Comparison of ENCODE assay signal across 9 cellular contexts in genomic region chr20:46132705-46133120, GRCh38. TPM values are rescaled to one million over a fixed set of nuclear protein-coding genes. Genes with fewer than 3 reads are reported as not detected.
DNase-seq lines count a peak whose midpoint lies in the region; ATAC-seq, FAIRE-seq and TF ChIP-seq lines count a peak whose summit lies in the region.
"Had no signal": no experiment of that assay in that cellular context is flagged by ENCODE, and none has a peak within 500 bp of the region (broad histone marks: within the 10 kb centered on the region; RNA-seq: fewer than 3 reads in every experiment).

No MANE protein-coding gene starts in this region.

- H3K9me3 ChIP-seq in RWPE2 (ENCODE audit: severe bottlenecking) (no peaks in the 10 kb centered on the region), gastroesophageal sphincter (no peaks in the 10 kb centered on the region), pancreas (no peaks in the 10 kb centered on the region), tibial artery (no peaks in the 10 kb centered on the region)

- H3K36me3 ChIP-seq in RWPE2 (ENCODE audit: low read depth) (no peaks in the 10 kb centered on the region), gastroesophageal sphincter (peaks cover 0 to under 1% of the 10 kb centered on the region in 2 donors), pancreas (no peaks in the 10 kb centered on the region), tibial artery (no peaks in the 10 kb centered on the region)

- ATAC-seq in RWPE2 (ENCODE audit: low read depth) (peak; percentile 88), gastroesophageal sphincter (peak; percentile 79), pancreas (peak; percentile 87 to 97 (median 94)), HG03565 (IDR thresholded peaks at IDR 0.05; ENCODE audit: unreplicated experiment) (no peak)

- TF ChIP-seq POLR2A in gastroesophageal sphincter (IDR thresholded peaks at IDR 0.05) = no peak

- peak; percentile 55 for DNase-seq in LoVo (ENCODE audit: low spot score)
- peak; percentile 93 for DNase-seq in RWPE2 (ENCODE audit: low spot score)
- peak; percentile 35 for DNase-seq in activated T-helper 9 cell treated with anti-CD3 and anti-CD28 coated beads, Interleukin-2, amount 50 U/mL, for 16 hours (ENCODE audit: low read depth)
- peak; percentile 47 to 89 (median 72) for DNase-seq in pancreas
- DNase-seq in tibial artery = peak; percentile 48 to 74

- H3K4me3 ChIP-seq in RWPE2 (ENCODE audit: severe bottlenecking) (no peak overlapping the region), gastroesophageal sphincter (no peak overlapping the region), pancreas (no peak overlapping the region), tibial artery (no peak overlapping the region)

- intact Hi-C loops in pancreas (cut with DNase I) = loop anchor here in 2 of 3 donors (5.0 to 10.0 kb wide), 2 partner anchors 212 to 215 kb away; no protein-coding TSS in a partner anchor
- intact Hi-C loops in tibial artery (cut with DNase I; ENCODE audit: low total_unique reads) = loop anchor here (10.0 kb wide), 2 partner anchors 142 to 552 kb away; partner anchors contain the start of gene TP53RK

- TF ChIP-seq CTCF in GM12874 (IDR thresholded peaks at IDR 0.05; ENCODE audit: insufficient read depth, low read depth, low read length) (peak; percentile 94), RWPE2 (IDR thresholded peaks at IDR 0.05; ENCODE audit: poor library complexity, severe bottlenecking) (peak; percentile 100), gastroesophageal sphincter (IDR thresholded peaks at IDR 0.05) (peak in 3 of 4 experiments; percentile 80 to 90 (median 81)), pancreas (IDR thresholded peaks at IDR 0.05) (peak; percentile 46 to 68 (median 56)), tibial artery (IDR thresholded peaks at IDR 0.05) (peak; percentile 55 to 65)

- FAIRE-seq in pancreas (lab: Jason Lieb, UNC) = no peak

- H3K4me1 ChIP-seq in RWPE2 (ENCODE audit: insufficient read depth, poor library complexity, severe bottlenecking) = no peaks in the 10 kb centered on the region
- peaks cover 0 to 21% (median 0%) of the 10 kb centered on the region in 3 donors for H3K4me1 ChIP-seq in gastroesophageal sphincter
- no peaks in the 10 kb centered on the region for H3K4me1 ChIP-seq in pancreas
- H3K4me1 ChIP-seq in tibial artery = peaks cover 0 to 14% (median 5%) of the 10 kb centered on the region in 4 donors

- H3K27me3 ChIP-seq in RWPE2 (ENCODE audit: insufficient read depth, poor library complexity, severe bottlenecking) (no peaks in the 10 kb centered on the region), gastroesophageal sphincter (peaks cover 86% of the 10 kb centered on the region), pancreas (no peaks in the 10 kb centered on the region), tibial artery (peaks cover 0 to 61% of the 10 kb centered on the region in 2 donors)

- TF ChIP-seq EP300 in gastroesophageal sphincter (IDR thresholded peaks at IDR 0.05) = no peak

- H3K27ac ChIP-seq in RWPE2 (ENCODE audit: poor library complexity, severe bottlenecking) = no peak overlapping the region
- no peak overlapping the region for H3K27ac ChIP-seq in gastroesophageal sphincter
- no peak overlapping the region for H3K27ac ChIP-seq in pancreas
- no peak overlapping the region for H3K27ac ChIP-seq in tibial artery
- H3K27ac ChIP-seq: epithelial cell of prostate had no signal

- 32% methylated on average over 5 of the region's 17 CpGs; no CpG with 5 or more reads in 1 of the 2 donors for WGBS in gastroesophageal sphincter (ENCODE audit: low coverage in 1 of 2), 2 donors
- WGBS in pancreas, 2 donors = 11 to 13% methylated on average over 17 of the region's 17 CpGs

RNA-seq across cellular contexts. Expression of gene CD40, which starts 14.6 kb away (rescaled TPM):
- total RNA-seq in gastroesophageal sphincter = 10 to 100 TPM; 13.7 to 16.6 (median 13.9) TPM
- 10 to 100 TPM in 2 of 6 donors, 1 to 10 TPM in 4; 8.4 to 17.3 (median 9.5) TPM for total RNA-seq in pancreas
- 10 to 100 TPM in 1 of 2 donors, 1 to 10 TPM in 1; 10.0 to 20.8 TPM for polyA plus RNA-seq in pancreas

RNA-seq across cellular contexts. Expression of gene NCOA5, which starts 43.0 kb away (rescaled TPM):
- total RNA-seq in gastroesophageal sphincter = 10 to 100 TPM; 26.3 to 39.8 (median 30.8) TPM
- total RNA-seq in pancreas = 10 to 100 TPM in 4 of 6 donors, 1 to 10 TPM in 2; 8.4 to 17.3 (median 12.0) TPM
- polyA plus RNA-seq in pancreas = 10 to 100 TPM; 10.9 to 19.6 TPM

Comparison
In these comparisons a context has a peak if more than half of its experiments do, and no peak if none do; other contexts are left out.
1. DNase-seq: peak in every context shown above with its lines; median percentile 93 in RWPE2; 72 in pancreas; 61 in tibial artery; 55 in LoVo; 35 in activated T-helper 9 cell treated with anti-CD3 and anti-CD28 coated beads, Interleukin-2, amount 50 U/mL, for 16 hours.